Comparison of ENCODE assay signal across 30 cellular contexts in genomic region chr4:166846939-166847338, GRCh38.
A peak's percentile ranks its signal among the peaks of the same experiment; 100 is the strongest.
DNase-seq lines count a peak whose midpoint lies in the region; ATAC-seq and TF ChIP-seq lines count a peak whose summit lies in the region.
"Had no signal": no experiment of that assay in that cellular context is flagged by ENCODE, and none has a peak within 500 bp of the region (broad histone marks: within the 10 kb centered on the region; RNA-seq: fewer than 3 reads in every experiment).

No MANE protein-coding gene starts in this region.

- no peak overlapping the region for H3K27ac ChIP-seq in SU-DHL-6 (ENCODE audit: low read depth, low read length)
- H3K27ac ChIP-seq: breast epithelium, heart right ventricle, left ventricle myocardium inferior, parathyroid adenoma, RWPE1, skin epidermis, thoracic aorta had no signal

- H3K27me3 ChIP-seq in SU-DHL-6 (ENCODE audit: low read length) = no peaks in the 10 kb centered on the region
- H3K27me3 ChIP-seq: BE2C, breast epithelium, heart right ventricle had no signal

- H2AFZ ChIP-seq in SU-DHL-6 (ENCODE audit: low read depth, low read length, severe bottlenecking) = peak overlapping the region; percentile 66
- H2AFZ ChIP-seq: parathyroid adenoma had no signal

- H3K79me2 ChIP-seq in SU-DHL-6 (ENCODE audit: insufficient read depth, low read length) = no peaks in the 10 kb centered on the region
- H3K79me2 ChIP-seq: parathyroid adenoma had no signal

- no peaks in the 10 kb centered on the region for H3K9me2 ChIP-seq in SU-DHL-6 (replicated peaks; ENCODE audit: insufficient read depth, low read length)

- no peaks in the 10 kb centered on the region for H3K9me3 ChIP-seq in SU-DHL-6 (ENCODE audit: insufficient read depth, low read length)
- H3K9me3 ChIP-seq: BE2C, thoracic aorta had no signal

- no peak overlapping the region for H3K4me3 ChIP-seq in SU-DHL-6 (ENCODE audit: insufficient read depth, low read length, poor library complexity, severe bottlenecking)
- H3K4me3 ChIP-seq: breast epithelium, heart right ventricle, left ventricle myocardium inferior, skin epidermis, thoracic aorta had no signal

- ATAC-seq in GM18858 (IDR thresholded peaks at IDR 0.05; ENCODE audit: unreplicated experiment) (peak; percentile 58), HG02759 (IDR thresholded peaks at IDR 0.05; ENCODE audit: unreplicated experiment) (peak; percentile 49), HG03342 (IDR thresholded peaks at IDR 0.05; ENCODE audit: unreplicated experiment) (peak; percentile 52)
- ATAC-seq: CD8-positive, alpha-beta T cell; heart right ventricle; stimulated activated naive CD8-positive, alpha-beta T cell treated with anti-CD3 and anti-CD28 coated beads, Interleukin-15, Interleukin-2, amounts not matched to agents 100 U/mL and 50 U/mL, for 24 hours had no signal

- DNase-seq in AG08395 (ENCODE audit: low spot score) (no peak), nucleus accumbens (lab: John Stamatoyannopoulos, UW) (no peak), GF-D8 (lab: John Stamatoyannopoulos, UW) (no peak)
- DNase-seq: activated B cell treated with CpG ODN at 0.5 μM for 24 hours; activated CD4-positive, alpha-beta T cell treated with anti-CD3 and anti-CD28 coated beads, Interleukin-2, amount 10 ng/mL, durations not matched to agents 7 days and 5 days; activated effector memory CD4-positive, alpha-beta T cell treated with Interleukin-2 at 50 U/mL for 16 hours; activated T-cell treated with anti-CD3 and anti-CD28 coated beads, Interleukin-2, amount 50 U/mL, for 1 hour; anterior cingulate cortex; BE2C; CD8-positive, alpha-beta T cell; HCEC 1CT; heart right ventricle; left ventricle myocardium inferior; mesenchymal stem cell; NCI-H1048; NCI-H1694; NCI-H446; NCI-H774; stimulated activated CD4-positive, alpha-beta T cell treated with anti-CD3 and anti-CD28 coated beads, Interleukin-1b, Interleukin-23, amount 100 ng/mL, for 48 hours; stimulated activated naive CD8-positive, alpha-beta T cell treated with anti-CD3 and anti-CD28 coated beads, Interleukin-15, Interleukin-2, amounts not matched to agents 100 U/mL and 50 U/mL, for 24 hours; T-helper 1 cell had no signal

- H3K4me2 ChIP-seq in SU-DHL-6 (ENCODE audit: low read depth, low read length, poor library complexity, severe bottlenecking) = no peak overlapping the region

- no peaks in the 10 kb centered on the region for H4K20me1 ChIP-seq in SU-DHL-6 (ENCODE audit: low read depth, low read length)

- no peak for TF ChIP-seq CTCF in SU-DHL-6 (IDR thresholded peaks at IDR 0.05; ENCODE audit: insufficient read depth, low read length, poor library complexity, severe bottlenecking)

- H3F3A ChIP-seq in SU-DHL-6 (ENCODE audit: insufficient read depth) = no peaks in the 10 kb centered on the region

- H3K36me3 ChIP-seq in SU-DHL-6 (ENCODE audit: low read length) = no peaks in the 10 kb centered on the region
- H3K36me3 ChIP-seq: BE2C, breast epithelium, heart right ventricle, left ventricle myocardium inferior, thoracic aorta had no signal

- no peak overlapping the region for H3K9ac ChIP-seq in SU-DHL-6 (ENCODE audit: low read length)
- H3K9ac ChIP-seq: parathyroid adenoma had no signal
